8 cellular contexts compared by ENCODE assay signal in genomic region chr2:178193496-178193822, GRCh38. TPM values are rescaled to one million over a fixed set of nuclear protein-coding genes. Genes with fewer than 3 reads are reported as not detected.
DNase-seq lines count a peak whose midpoint lies in the region; ATAC-seq and TF ChIP-seq lines count a peak whose summit lies in the region.

No MANE protein-coding gene starts in this region.

- H3K36me3 ChIP-seq in heart left ventricle (no peaks in the 10 kb centered on the region), lung (ENCODE audit: control insufficient read depth in 2 of 2, insufficient read depth in 2 of 2, low read length in 2 of 2) (no peaks in the 10 kb centered on the region), vagina (no peaks in the 10 kb centered on the region)

- no peak for TF ChIP-seq CTCF in heart left ventricle (IDR thresholded peaks at IDR 0.05)
- no peak for TF ChIP-seq CTCF in astrocyte of the spinal cord (IDR thresholded peaks at IDR 0.05; ENCODE audit: low read depth, low read length)
- no peak for TF ChIP-seq CTCF in lung (IDR thresholded peaks at IDR 0.05; ENCODE audit: control extremely low read depth, extremely low read depth)
- no peak for TF ChIP-seq CTCF in vagina (IDR thresholded peaks at IDR 0.05)

- peaks cover 0 to 30% (median 0%) of the 10 kb centered on the region in 9 donors for H3K27me3 ChIP-seq in heart left ventricle
- no peaks in the 10 kb centered on the region for H3K27me3 ChIP-seq in lung (ENCODE audit: control insufficient read depth, insufficient read depth)
- H3K27me3 ChIP-seq in vagina: no peaks in the 10 kb centered on the region

- TF ChIP-seq POLR2A in heart left ventricle (IDR thresholded peaks at IDR 0.05) (no peak), vagina (IDR thresholded peaks at IDR 0.05) (no peak)

- in situ Hi-C loops in astrocyte of the spinal cord (cut with HindIII; ENCODE audit: low sequenced_read_pairs): no loop called here

- H3K9me3 ChIP-seq in heart left ventricle (no peaks in the 10 kb centered on the region), lung (ENCODE audit: control insufficient read depth in 2 of 2, insufficient read depth in 1 of 2, low read length in 1 of 2) (no peaks in the 10 kb centered on the region), vagina (no peaks in the 10 kb centered on the region)

- H3K27ac ChIP-seq in heart left ventricle (peak overlapping the region; percentile 80 to 98 (median 92)), lung (ENCODE audit: low read depth in 1 of 2, low read length in 1 of 2) (peak overlapping the region; percentile 89 to 91), vagina (peak overlapping the region; percentile 81)

- DNase-seq in heart left ventricle (no peak), Right ventricle myocardium inferior (ENCODE audit: missing footprints) (no peak), astrocyte of the spinal cord (ENCODE audit: low read depth, low spot score) (no peak), lung (ENCODE audit: low spot score) (no peak), vagina (ENCODE audit: extremely low spot score in 2 of 2) (no peak), NCI-H1436 treated with DMSO at 0.1 percent for 48 hours (lab: John Stamatoyannopoulos, UW) (no peak), DMS79 treated with DMSO at 0.1 percent for 48 hours (lab: John Stamatoyannopoulos, UW) (no peak)

- intact Hi-C loops in heart left ventricle (cut with DNase I): loop anchor here in 5 of 10 donors (5.0 to 10.0 kb wide), 6 partner anchors 49 to 81 kb away; no protein-coding TSS in a partner anchor
- intact Hi-C loops in Right ventricle myocardium inferior (cut with DNase I): loop anchor here (5.0 kb wide), 2 partner anchors 41 to 61 kb away; no protein-coding TSS in a partner anchor
- intact Hi-C loops in vagina (cut with DNase I): no loop called here

- ATAC-seq in heart left ventricle: no peak
- ATAC-seq in Right ventricle myocardium inferior: no peak
- no peak for ATAC-seq in lung (ENCODE audit: insufficient read depth, low FRiP score)
- no peak for ATAC-seq in GM18511 (IDR thresholded peaks at IDR 0.05; ENCODE audit: unreplicated experiment)

- H3K4me1 ChIP-seq in heart left ventricle (peaks cover 0 to 23% (median 13%) of the 10 kb centered on the region in 12 donors), lung (ENCODE audit: control insufficient read depth in 2 of 2, insufficient read depth in 2 of 2, low read length in 2 of 2) (no peaks in the 10 kb centered on the region), vagina (peaks cover 13% of the 10 kb centered on the region)

- WGBS in heart left ventricle, 4 donors: 14 to 23% (median 20%) methylated on average over 10 of the region's 10 CpGs
- WGBS in lung, 2 donors: 8 to 18% methylated on average over 10 of the region's 10 CpGs

- H3K4me3 ChIP-seq in heart left ventricle: peak overlapping the region; percentile 56 to 98 (median 88)
- peak overlapping the region; percentile 77 for H3K4me3 ChIP-seq in astrocyte of the spinal cord (ENCODE audit: low read depth, low read length)
- peak overlapping the region; percentile 89 for H3K4me3 ChIP-seq in lung
- H3K4me3 ChIP-seq in vagina: peak overlapping the region; percentile 73 to 84

RNA-seq across cellular contexts. Expression of gene OSBPL6, which starts 0.9 kb away (rescaled TPM):
- 1 to 10 TPM; 3.0 to 9.6 (median 5.0) TPM for total RNA-seq in heart left ventricle
- 1 to 10 TPM; 1.2 to 2.7 TPM for polyA plus RNA-seq in heart left ventricle
- total RNA-seq in Right ventricle myocardium inferior: 3.4 TPM
- total RNA-seq in lung: 10 to 100 TPM; 12.2 to 23.5 TPM
- 1 to 10 TPM; 1.9 to 3.3 TPM for polyA plus RNA-seq in lung
- 2.7 TPM for total RNA-seq in vagina
